Comparison of ENCODE assay signal across 9 cellular contexts in genomic region chr13:72864142-72865035, GRCh38.
DNase-seq lines count a peak whose midpoint lies in the region; ATAC-seq and TF ChIP-seq lines count a peak whose summit lies in the region.
"Had no signal": no experiment of that assay in that cellular context is flagged by ENCODE, and none has a peak within 500 bp of the region (broad histone marks: within the 10 kb centered on the region; RNA-seq: fewer than 3 reads in every experiment).

No MANE protein-coding gene starts in this region.

- H3K9me3 Mint-ChIP-seq in memory B cell: no peaks in the 10 kb centered on the region

- ATAC-seq in GM21526 (IDR thresholded peaks at IDR 0.05; ENCODE audit: low FRiP score, unreplicated experiment): peak; percentile 91
- ATAC-seq in HG03457 (IDR thresholded peaks at IDR 0.05; ENCODE audit: unreplicated experiment): peak; percentile 82
- no peak for ATAC-seq in memory B cell (ENCODE audit: low read depth)
- ATAC-seq in left ventricle myocardium superior: no peak
- ATAC-seq: A549 had no signal

- intact Hi-C loops in left ventricle myocardium inferior (cut with micrococcal nuclease) (no loop called here), left ventricle myocardium superior (cut with micrococcal nuclease) (no loop called here)

- H3K9me3 ChIP-seq in left ventricle myocardium inferior (replicated peaks): no peaks in the 10 kb centered on the region
- H3K9me3 ChIP-seq: A549 had no signal

- peaks cover 25% of the 10 kb centered on the region for H3K36me3 Mint-ChIP-seq in memory B cell

- DNase-seq in activated CD4-positive, alpha-beta T cell treated with anti-CD3 and anti-CD28 coated beads for 48 hours: peak; percentile 17
- no peak for DNase-seq in activated CD4-positive, alpha-beta T cell treated with anti-CD3 and anti-CD28 coated beads, Interleukin-2, amount 50 U/mL, for 4 hours
- DNase-seq in memory B cell (ENCODE audit: low spot score in 2 of 2) (no peak), left ventricle myocardium inferior (no peak), left ventricle myocardium superior (no peak), NCI-H1092 (lab: John Stamatoyannopoulos, UW) (no peak)

- TF ChIP-seq CTCF in left ventricle myocardium inferior (IDR thresholded peaks at IDR 0.05; ENCODE audit: borderline replicate concordance): no peak

- peaks cover 5% of the 10 kb centered on the region for H3K4me1 Mint-ChIP-seq in memory B cell

- peaks cover 25% of the 10 kb centered on the region for H3K36me3 ChIP-seq in left ventricle myocardium inferior

- H3K27me3 Mint-ChIP-seq in memory B cell: no peaks in the 10 kb centered on the region

- no peak overlapping the region for H3K27ac ChIP-seq in left ventricle myocardium inferior (replicated peaks)
- H3K27ac ChIP-seq: A549 had no signal

- no peaks in the 10 kb centered on the region for H3K27me3 ChIP-seq in left ventricle myocardium inferior (ENCODE audit: low read depth)

- H3K4me1 ChIP-seq in left ventricle myocardium inferior: no peaks in the 10 kb centered on the region
- H3K4me1 ChIP-seq: A549 had no signal

- no peak overlapping the region for H3K4me3 ChIP-seq in left ventricle myocardium inferior
- H3K4me3 ChIP-seq: A549 had no signal

- peak overlapping the region; percentile 19 for H3K27ac Mint-ChIP-seq in memory B cell

- no peak overlapping the region for H3K4me3 Mint-ChIP-seq in memory B cell

Comparison
In these comparisons a context has a peak if more than half of its experiments do, and no peak if none do; other contexts are left out.
1. ATAC-seq: peak in GM21526 (single experiment) and HG03457 (single experiment); none in memory B cell (single experiment) and left ventricle myocardium superior (single experiment).